In the genomic region with DNA sequence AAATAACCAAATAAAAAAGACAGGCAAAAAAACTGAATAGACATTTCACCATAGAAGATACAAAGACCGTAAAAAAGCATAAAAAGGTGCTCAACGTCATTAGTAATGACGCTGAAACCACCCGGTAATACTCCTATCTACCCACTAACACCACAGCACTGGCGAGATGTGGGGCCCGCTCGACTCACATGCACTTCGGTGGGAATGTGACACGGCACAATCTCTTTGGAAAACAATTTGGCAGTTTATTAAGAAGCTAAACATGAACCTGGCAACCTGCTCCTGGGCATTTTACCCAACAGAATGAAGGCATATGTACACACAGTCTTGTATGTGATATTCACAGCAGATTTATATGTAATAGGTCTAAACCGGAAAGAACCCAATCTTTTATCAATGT, we compare ENCODE assay signal across 25 cellular contexts.
"Had no signal": no experiment of that assay in that cellular context is flagged by ENCODE, and none has a peak within 500 bp of the region (broad histone marks: within the 10 kb centered on the region; RNA-seq: fewer than 3 reads in every experiment).

No MANE protein-coding gene starts in this region.

- H3K4me3 ChIP-seq: ascending aorta, body of pancreas, K562, SJSA1 had no signal

- H3K27me3 ChIP-seq: ascending aorta, body of pancreas, SJSA1 had no signal

- H3K27me3 Mint-ChIP-seq: central memory CD8-positive, alpha-beta T cell had no signal

- H3K9me3 ChIP-seq: ascending aorta, body of pancreas, SJSA1 had no signal

- H3K9me3 Mint-ChIP-seq: central memory CD8-positive, alpha-beta T cell had no signal

- ATAC-seq: activated CD4-positive, CD25-positive, alpha-beta regulatory T cell treated with anti-CD3 and anti-CD28 coated beads, Interleukin-2, amount 50 U/mL, for 24 hours; body of pancreas; Panc1; SK-N-SH treated with all-trans-retinoic acid at 6 μM for 48 hours had no signal

- H3K27ac ChIP-seq: ascending aorta, body of pancreas, SJSA1 had no signal

- H3K4me1 Mint-ChIP-seq: central memory CD8-positive, alpha-beta T cell had no signal

- H3K4me1 ChIP-seq: ascending aorta, body of pancreas, SJSA1 had no signal

- DNase-seq: activated CD4-positive, alpha-beta T cell treated with anti-CD3 and anti-CD28 coated beads, Interleukin-2, amount 50 U/mL, for 1 hour; activated effector memory CD4-positive, alpha-beta T cell treated with Interleukin-2 at 50 U/mL for 16 hours; activated naive CD4-positive, alpha-beta T cell; amniotic stem cell; body of pancreas; Karpas-422; MM.1S; NCI-H1105; NCI-H1436; NCI-H1694 treated with DMSO at 0.1 percent for 48 hours; NCI-H2029 treated with DMSO at 0.1 percent for 48 hours; NCI-H510A treated with DMSO at 0.1 percent for 48 hours; NCI-H69; NK-92 treated with Interleukin-12 subunit alpha and Interleukin-12 subunit beta, amount 100 ng/mL, for 24 hours; OCI-M1; RPMI8226; SHP77; SW 1271 had no signal

- H3K4me3 Mint-ChIP-seq: central memory CD8-positive, alpha-beta T cell had no signal
